Comparison of ENCODE assay signal across 1 cellular context in genomic region chr12:65500121-65500846, GRCh38.
TF ChIP-seq lines count a peak whose summit lies in the region.

No MANE protein-coding gene starts in this region.

TF ChIP-seq in WTC11, 78 proteins besides CTCF, POLR2A, EP300 and RAD21 (continued from another document):
- TF ChIP-seq, protein P1, sequence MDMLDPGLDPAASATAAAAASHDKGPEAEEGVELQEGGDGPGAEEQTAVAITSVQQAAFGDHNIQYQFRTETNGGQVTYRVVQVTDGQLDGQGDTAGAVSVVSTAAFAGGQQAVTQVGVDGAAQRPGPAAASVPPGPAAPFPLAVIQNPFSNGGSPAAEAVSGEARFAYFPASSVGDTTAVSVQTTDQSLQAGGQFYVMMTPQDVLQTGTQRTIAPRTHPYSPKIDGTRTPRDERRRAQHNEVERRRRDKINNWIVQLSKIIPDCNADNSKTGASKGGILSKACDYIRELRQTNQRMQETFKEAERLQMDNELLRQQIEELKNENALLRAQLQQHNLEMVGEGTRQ (CRISPR knock-in tag; IDR thresholded peaks at IDR 0.05), result no peak
- TF ChIP-seq HMGXB4 (CRISPR knock-in tag; IDR thresholded peaks at IDR 0.05) (no peak), KAT7 (CRISPR knock-in tag; IDR thresholded peaks at IDR 0.05; ENCODE audit: borderline replicate concordance) (no peak), ZNF671 (CRISPR knock-in tag; IDR thresholded peaks at IDR 0.05) (no peak)
